Comparison of ENCODE assay signal across 20 cellular contexts in the genomic region with DNA sequence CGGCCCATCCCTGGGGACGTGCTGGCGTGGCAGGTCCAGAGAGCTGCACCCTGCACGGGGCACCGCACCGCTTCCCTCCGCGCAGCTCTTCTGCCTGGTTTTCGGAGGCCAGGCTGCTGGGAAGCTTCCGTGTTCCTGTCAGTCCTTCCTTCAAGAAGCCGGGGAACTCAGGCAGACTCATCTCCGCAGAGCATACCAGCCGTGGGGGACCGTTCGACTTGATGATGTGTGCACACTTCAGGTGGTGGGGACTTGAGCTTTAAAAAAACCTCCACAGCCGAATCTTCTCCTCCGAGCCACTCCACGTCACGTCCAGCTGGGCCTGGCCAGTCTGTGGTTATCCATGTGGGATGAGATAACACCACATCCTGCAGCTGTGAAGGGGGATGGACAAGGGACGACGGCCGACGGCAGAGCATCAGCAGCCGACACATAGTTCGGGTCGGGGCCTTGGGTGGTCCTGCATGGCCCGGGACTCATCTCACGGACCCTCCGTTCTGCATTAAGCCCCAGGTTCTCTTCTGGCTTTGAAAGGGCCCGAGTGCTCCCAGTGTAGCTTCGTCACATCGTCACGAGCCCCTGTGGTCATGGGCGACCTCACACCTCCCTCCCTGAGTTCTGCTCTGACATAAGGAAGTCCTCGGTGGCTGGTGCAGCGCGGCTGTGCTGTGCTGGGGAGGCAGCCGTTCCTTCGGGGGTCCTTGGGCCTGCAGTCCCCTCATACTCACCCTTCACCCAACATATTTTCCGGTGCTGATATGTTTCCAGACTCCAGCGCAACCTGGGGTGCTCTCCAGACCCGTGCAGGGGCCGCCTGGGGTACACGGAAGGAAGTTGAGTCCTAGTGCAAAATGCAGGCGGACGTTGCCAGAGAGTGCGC. TPM values are rescaled to one million over a fixed set of nuclear protein-coding genes. Genes with fewer than 3 reads are reported as not detected.
DNase-seq lines count a peak whose midpoint lies in the region; ATAC-seq, FAIRE-seq and TF ChIP-seq lines count a peak whose summit lies in the region.
"Had no signal": no experiment of that assay in that cellular context is flagged by ENCODE, and none has a peak within 500 bp of the region (broad histone marks: within the 10 kb centered on the region; RNA-seq: fewer than 3 reads in every experiment).

No MANE protein-coding gene starts in this region.

- H3K79me2 ChIP-seq in K562 (ENCODE audit: control insufficient read depth, insufficient read depth, low read length), result no peaks in the 10 kb centered on the region

- no peak for FAIRE-seq in K562 (lab: Jason Lieb, UNC)

- peaks cover 44% of the 10 kb centered on the region; the same call in 1 of the 3 replicates for H3K36me3 ChIP-seq in K562 (ENCODE audit: control insufficient read depth, insufficient read depth, low read length)

- DNase-seq in activated T-cell treated with anti-CD3 and anti-CD28 coated beads, Interleukin-2, amount 50 U/mL, for 24 hours, result peak; percentile 23
- no peak for DNase-seq in activated T-cell treated with anti-CD3 and anti-CD28 coated beads, Interleukin-2, amount 50 U/mL, for 4 hours
- no peak for DNase-seq in K562 (ENCODE audit: extremely low read depth in 1 of 4, low spot score in 3 of 4)
- peak; percentile 50 for DNase-seq in myocyte (ENCODE audit: low read depth)
- no peak for DNase-seq in NCI-H1092 (lab: John Stamatoyannopoulos, UW)
- DNase-seq in substantia nigra (lab: John Stamatoyannopoulos, UW), result no peak
- no peak for DNase-seq in COLO668 (lab: John Stamatoyannopoulos, UW; ENCODE audit: unreplicated experiment)
- DNase-seq: ACHN, AML-193, COR-L47, DMS153, GM23248, HCEC 1CT, NCI-H1417 treated with DMSO at 0.1 percent for 48 hours, NCI-H2029, NCI-H524, SHP77 had no signal

- H3K27ac Mint-ChIP-seq in activated T-cell treated with anti-CD3 and anti-CD28 coated beads, Interleukin-2, amount 50 U/mL, for 24 hours, result no peak overlapping the region

- H2AFZ ChIP-seq in K562 (ENCODE audit: low read depth, low read length), result no peak overlapping the region
- H2AFZ ChIP-seq: GM23248 had no signal

- 85% methylated on average over 42 of the region's 47 CpGs for WGBS in K562 (ENCODE audit: insufficient coverage, low coverage, missing lambda C conversion rate)

- no peaks in the 10 kb centered on the region for H3K27me3 ChIP-seq in K562 (ENCODE audit: control insufficient read depth in 2 of 2, insufficient read depth in 2 of 2, low read length in 2 of 2)

- in situ Hi-C loops in K562 (cut with MboI), result no loop called here

- no peak for TF ChIP-seq RAD21 in K562 (CRISPR knock-in tag; conservative IDR thresholded peaks at IDR 0.05 in 1 of 2, IDR thresholded peaks at IDR 0.05 in 1 of 2)

- intact Hi-C loops in K562 (cut with micrococcal nuclease), result no loop called here

- no peak for TF ChIP-seq CTCF in K562 (IDR thresholded peaks at IDR 0.05 in 2 of 3, conservative IDR thresholded peaks at IDR 0.05 in 1 of 3; ENCODE audit: insufficient read depth in 2 of 3, low read depth in 1 of 3, low read length in 3 of 3)

- no peak overlapping the region for H3K4me2 ChIP-seq in K562 (ENCODE audit: insufficient read depth, low read length)

- POLR2A ChIA-PET in K562 (lab: Yijun Ruan, JAX), result no interaction called here

- no peak overlapping the region for H3K4me3 ChIP-seq in K562
- H3K4me3 ChIP-seq: GM23248 had no signal

- no peaks in the 10 kb centered on the region for H3K9me1 ChIP-seq in K562 (ENCODE audit: control insufficient read depth, insufficient read depth, low read length)

- no peak overlapping the region for H3K4me3 Mint-ChIP-seq in activated T-cell treated with anti-CD3 and anti-CD28 coated beads, Interleukin-2, amount 50 U/mL, for 24 hours
- no peak overlapping the region for H3K4me3 Mint-ChIP-seq in activated T-cell treated with anti-CD3 and anti-CD28 coated beads, Interleukin-2, amount 50 U/mL, for 4 hours
- H3K4me3 Mint-ChIP-seq: CD14-positive monocyte had no signal

- H3K27me3 Mint-ChIP-seq in activated T-cell treated with anti-CD3 and anti-CD28 coated beads, Interleukin-2, amount 50 U/mL, for 24 hours, result no peaks in the 10 kb centered on the region
- H3K27me3 Mint-ChIP-seq in activated T-cell treated with anti-CD3 and anti-CD28 coated beads, Interleukin-2, amount 50 U/mL, for 4 hours (ENCODE audit: low read depth), result no peaks in the 10 kb centered on the region

- H3K27ac ChIP-seq in K562 (ENCODE audit: extremely low read depth, low read depth, low read length) (no peak overlapping the region), substantia nigra (ENCODE audit: low read depth, low read length, poor library complexity, severe bottlenecking) (no peak overlapping the region)
- H3K27ac ChIP-seq: GM23248 had no signal

- no peaks in the 10 kb centered on the region for H4K20me1 ChIP-seq in K562 (replicated peaks; ENCODE audit: control insufficient read depth, insufficient read depth, low read length)

- peaks cover 0 to 29% of the 10 kb centered on the region in 2 experiments; a peak in 3 of 5 replicates for H3K4me1 ChIP-seq in K562 (replicated peaks in 1 of 2; ENCODE audit: control insufficient read depth in 2 of 2, insufficient read depth in 2 of 2, low read length in 2 of 2)

- H3K9me3 Mint-ChIP-seq in activated T-cell treated with anti-CD3 and anti-CD28 coated beads, Interleukin-2, amount 50 U/mL, for 24 hours, result no peaks in the 10 kb centered on the region
- no peaks in the 10 kb centered on the region for H3K9me3 Mint-ChIP-seq in activated T-cell treated with anti-CD3 and anti-CD28 coated beads, Interleukin-2, amount 50 U/mL, for 4 hours

- H3K36me3 Mint-ChIP-seq in activated T-cell treated with anti-CD3 and anti-CD28 coated beads, Interleukin-2, amount 50 U/mL, for 24 hours (ENCODE audit: low read depth), result peaks cover 56% of the 10 kb centered on the region
- peaks cover 17% of the 10 kb centered on the region for H3K36me3 Mint-ChIP-seq in activated T-cell treated with anti-CD3 and anti-CD28 coated beads, Interleukin-2, amount 50 U/mL, for 4 hours (ENCODE audit: insufficient read depth)

- peaks cover 38% of the 10 kb centered on the region for H3K4me1 Mint-ChIP-seq in activated T-cell treated with anti-CD3 and anti-CD28 coated beads, Interleukin-2, amount 50 U/mL, for 24 hours (ENCODE audit: low read depth)
- peaks cover 30% of the 10 kb centered on the region for H3K4me1 Mint-ChIP-seq in activated T-cell treated with anti-CD3 and anti-CD28 coated beads, Interleukin-2, amount 50 U/mL, for 4 hours (ENCODE audit: low read depth)

- no peaks in the 10 kb centered on the region for H3K9me3 ChIP-seq in K562 (replicated peaks; ENCODE audit: control insufficient read depth, insufficient read depth, low read depth, low read length)

- CTCF ChIA-PET in K562 (lab: Yijun Ruan, JAX; ENCODE audit: low intra/inter-chr PET ratio), result no interaction called here

- TF ChIP-seq POLR2A in K562 (conservative IDR thresholded peaks at IDR 0.05), result no peak

- no peak for TF ChIP-seq EP300 in K562 (IDR thresholded peaks at IDR 0.05; ENCODE audit: low read length)

- H3K9ac ChIP-seq in K562 (ENCODE audit: insufficient read depth in 1 of 2, low read depth in 2 of 2, low read length in 2 of 2), result no peak overlapping the region
- H3K9ac ChIP-seq: GM23248 had no signal

- no TSS peak for BruUV-seq in K562 (replicated peaks; lab: Mats Ljungman, UMichigan)

- ATAC-seq in activated T-cell treated with anti-CD3 and anti-CD28 coated beads, Interleukin-2, amount 50 U/mL, for 4 hours, result no peak
- ATAC-seq in K562, result no peak

RNA-seq across cellular contexts. Expression of a gene that starts 4.5 kb away (rescaled TPM):
- total RNA-seq in activated T-cell treated with anti-CD3 and anti-CD28 coated beads, Interleukin-2, amount 50 U/mL, for 4 hours, result under 1 TPM in 2 of 3 donors, not detected in 1; 0.52 to 0.69 TPM
- total RNA-seq in K562 (2011; cell fraction: chromatin; rRNA removed; ENCODE audit: low replicate concordance), result not detected in 2 replicates
- total RNA-seq in K562 (2011; cell fraction: nucleolus; rRNA removed), result 1.2 and 1.5 TPM in 2 replicates
- total RNA-seq in K562 (2011; cell fraction: nucleoplasm; rRNA removed), result not detected in 2 replicates
- total RNA-seq in K562 (2014; rRNA removed), result 1.8 and 3.7 TPM in 2 replicates
- total RNA-seq in K562 (2014; rRNA removed; fragmentation: Illumina TruSeq; extraction: Trizol), result not detected in 2 replicates
- total RNA-seq in K562 (2015; rRNA removed; fragmentation: Illumina TruSeq; extraction: Trizol), result 0.38 TPM in 1 of 2 replicates, not detected in the other
- total RNA-seq in K562 (2021), result 2.0 and 2.4 TPM in 2 replicates
- 0.12 and 0.31 TPM in 2 replicates for polyA plus RNA-seq in K562 (2011; rRNA removed)
- 0.28 and 1.7 TPM in 2 replicates for polyA plus RNA-seq in K562 (2011; cell fraction: cytosol; rRNA removed)
- 0.21 and 0.64 TPM in 2 replicates for polyA plus RNA-seq in K562 (2011; cell fraction: nucleus; rRNA removed)
- polyA plus RNA-seq in K562 (2012), result 0.87 and 1.5 TPM in 2 replicates
- 0.22 TPM in 1 of 2 replicates, not detected in the other for polyA plus RNA-seq in K562 (2014; fragmentation: Illumina TruSeq; extraction: Trizol)
- polyA plus RNA-seq in K562 (2014; fragmentation: Nextera tagmentation; extraction: Ambion mirVana), result not detected
- polyA plus RNA-seq in K562 (2014; rRNA removed), result 1.1 and 2.4 TPM in 2 replicates
- not detected in 2 replicates for polyA minus RNA-seq in K562 (2011; rRNA and poly(A)+ RNA removed)
- polyA minus RNA-seq in K562 (2011; cell fraction: cytosol; rRNA and poly(A)+ RNA removed), result not detected in 2 replicates
- 0.89 and 1.3 TPM in 2 replicates for polyA minus RNA-seq in K562 (2011; cell fraction: nucleus; rRNA and poly(A)+ RNA removed)
- not detected in 2 replicates for total RNA-seq in myocyte
- polyA plus RNA-seq in myocyte (2012), result 0.30 TPM
- total RNA-seq: GM23248, HT1080, LHCN-M2 had no signal
- polyA plus RNA-seq: CD14-positive monocyte, GM23248 had no signal

RNA-seq across cellular contexts. Expression of a gene that starts 45.3 kb away (rescaled TPM):
- 10 to 100 TPM; 35.1 to 42.8 (median 36.1) TPM for total RNA-seq in activated T-cell treated with anti-CD3 and anti-CD28 coated beads, Interleukin-2, amount 50 U/mL, for 4 hours
- total RNA-seq in K562 (2011; cell fraction: chromatin; rRNA removed; ENCODE audit: low replicate concordance), result 19.4 and 31.8 TPM in 2 replicates
- 12.4 and 19.8 TPM in 2 replicates for total RNA-seq in K562 (2011; cell fraction: nucleolus; rRNA removed)
- total RNA-seq in K562 (2011; cell fraction: nucleoplasm; rRNA removed), result 15.6 and 16.7 TPM in 2 replicates
- 7.7 and 8.7 TPM in 2 replicates for total RNA-seq in K562 (2014; rRNA removed)
- 2.1 and 4.1 TPM in 2 replicates for total RNA-seq in K562 (2014; rRNA removed; fragmentation: Illumina TruSeq; extraction: Trizol)
- total RNA-seq in K562 (2015; rRNA removed; fragmentation: Illumina TruSeq; extraction: Trizol), result 3.4 and 4.2 TPM in 2 replicates
- total RNA-seq in K562 (2021), result 10.5 and 15.0 TPM in 2 replicates
- polyA plus RNA-seq in K562 (2011; rRNA removed), result 1.2 and 2.6 TPM in 2 replicates
- 0.83 and 1.5 TPM in 2 replicates for polyA plus RNA-seq in K562 (2011; cell fraction: cytosol; rRNA removed)
- 4.3 and 6.8 TPM in 2 replicates for polyA plus RNA-seq in K562 (2011; cell fraction: nucleus; rRNA removed)
- polyA plus RNA-seq in K562 (2012), result 4.8 and 11.1 TPM in 2 replicates
- polyA plus RNA-seq in K562 (2014; fragmentation: Illumina TruSeq; extraction: Trizol), result 2.2 and 3.4 TPM in 2 replicates
- under 1 TPM; 0.17 to 0.18 TPM for polyA plus RNA-seq in K562 (2014; fragmentation: Nextera tagmentation; extraction: Ambion mirVana)
- polyA plus RNA-seq in K562 (2014; rRNA removed), result 4.4 and 6.2 TPM in 2 replicates
- 1.8 and 2.0 TPM in 2 replicates for polyA minus RNA-seq in K562 (2011; rRNA and poly(A)+ RNA removed)
- 3.1 and 6.8 TPM in 2 replicates for polyA minus RNA-seq in K562 (2011; cell fraction: cytosol; rRNA and poly(A)+ RNA removed)
- polyA minus RNA-seq in K562 (2011; cell fraction: nucleus; rRNA and poly(A)+ RNA removed), result 3.4 and 4.3 TPM in 2 replicates
- 62.5 and 108 TPM in 2 replicates for total RNA-seq in myocyte
- 35.7 TPM for polyA plus RNA-seq in myocyte (2012)

Comparison
In these comparisons a context has a peak if more than half of its experiments do, and no peak if none do; other contexts are left out.
1. DNase-seq: peak in activated T-cell treated with anti-CD3 and anti-CD28 coated beads, Interleukin-2, amount 50 U/mL, for 24 hours (single experiment) and myocyte (single experiment); none in activated T-cell treated with anti-CD3 and anti-CD28 coated beads, Interleukin-2, amount 50 U/mL, for 4 hours (single experiment), K562 (0 of 4), NCI-H1092 (single experiment), substantia nigra (0 of 49) and COLO668 (single experiment).